ENCODE assay signal across 8 cellular contexts in genomic region chr17:76382305-76382802, GRCh38. TPM values are rescaled to one million over a fixed set of nuclear protein-coding genes. Genes with fewer than 3 reads are reported as not detected.
A peak's percentile ranks its signal among the peaks of the same experiment; 100 is the strongest.
DNase-seq lines count a peak whose midpoint lies in the region; ATAC-seq and TF ChIP-seq lines count a peak whose summit lies in the region.

No MANE protein-coding gene starts in this region.

- no peaks in the 10 kb centered on the region for H3K36me3 ChIP-seq in OCI-LY7 (ENCODE audit: insufficient read depth, low read length)
- H3K36me3 ChIP-seq in upper lobe of left lung: peaks cover 0 to 9% (median 0%) of the 10 kb centered on the region in 4 donors

- no peaks in the 10 kb centered on the region for H3K9me2 ChIP-seq in OCI-LY7 (ENCODE audit: insufficient read depth, low read length)

- H3K9me3 ChIP-seq in OCI-LY7 (ENCODE audit: low read length) (no peaks in the 10 kb centered on the region), upper lobe of left lung (no peaks in the 10 kb centered on the region)

- peak overlapping the region; percentile 97; the same call in 1 of the 2 replicates for H3K4me2 ChIP-seq in OCI-LY7 (ENCODE audit: low read length)

- H3K27ac ChIP-seq in OCI-LY7 (ENCODE audit: low read depth, low read length, poor library complexity, severe bottlenecking): no peak overlapping the region
- H3K27ac ChIP-seq in upper lobe of left lung: peak overlapping the region; percentile 82 to 91 (median 88)

- no peak for TF ChIP-seq EP300 in upper lobe of left lung (IDR thresholded peaks at IDR 0.05)

- no TSS peak for BruUV-seq in OCI-LY7 (replicated peaks; lab: Mats Ljungman, UMichigan)

- H3K27me3 Mint-ChIP-seq in mesothelial cell of epicardium (ENCODE audit: low read depth): peaks cover 30% of the 10 kb centered on the region

- 6 to 13% methylated on average over 10 to 21 of the region's 21 CpGs for WGBS in upper lobe of left lung, 2 donors

- no peak for ATAC-seq in upper lobe of left lung (ENCODE audit: low FRiP score in 2 of 2)
- ATAC-seq in GM19395 (IDR thresholded peaks at IDR 0.05; ENCODE audit: unreplicated experiment): no peak
- ATAC-seq in HG03565 (IDR thresholded peaks at IDR 0.05; ENCODE audit: unreplicated experiment): no peak

- H3K9me3 Mint-ChIP-seq in mesothelial cell of epicardium: peaks cover 3% of the 10 kb centered on the region

- no peaks in the 10 kb centered on the region for H3K36me3 Mint-ChIP-seq in mesothelial cell of epicardium

- no peak overlapping the region for H2AFZ ChIP-seq in OCI-LY7 (ENCODE audit: low read length)

- CTCF ChIA-PET in OCI-LY7 (lab: Charles Lee; ENCODE audit: unreplicated experiment): no interaction called here

- peak overlapping the region; percentile 79 for H3K4me3 Mint-ChIP-seq in mesothelial cell of epicardium

- no peak overlapping the region for H3K27ac Mint-ChIP-seq in mesothelial cell of epicardium

- POLR2A ChIA-PET in OCI-LY7 (lab: Charles Lee): interaction anchor here (0.5 kb wide), 1 partner anchor 57 kb away, joined by 3 read pairs; no protein-coding TSS in a partner anchor

- DNase-seq in AG10803 (ENCODE audit: low read depth) (peak; percentile 53), OCI-LY7 (ENCODE audit: low spot score) (no peak), dermis blood vessel endothelial cell (peak; percentile 47), mesothelial cell of epicardium (ENCODE audit: low spot score in 2 of 2, unreplicated experiment in 2 of 2) (peak in 1 of 2 experiments; percentile 48), upper lobe of left lung (peak in 1 of 2 donors; percentile 86), UCSD-AML1 (lab: John Stamatoyannopoulos, UW; ENCODE audit: unreplicated experiment) (no peak)

- H3K4me1 ChIP-seq in OCI-LY7 (ENCODE audit: insufficient read depth, low read length, poor library complexity, severe bottlenecking) (peaks cover 29% of the 10 kb centered on the region), upper lobe of left lung (peaks cover 26 to 66% (median 44%) of the 10 kb centered on the region in 4 donors)

- no peaks in the 10 kb centered on the region for H3K79me2 ChIP-seq in OCI-LY7 (ENCODE audit: insufficient read depth, low read depth, low read length)

- intact Hi-C loops in OCI-LY7 (cut with micrococcal nuclease; ENCODE audit: unreplicated experiment): no loop called here

- no peaks in the 10 kb centered on the region for H4K20me1 ChIP-seq in OCI-LY7 (ENCODE audit: insufficient read depth, low read length)

- TF ChIP-seq CTCF in AG10803 (conservative IDR thresholded peaks at IDR 0.05; ENCODE audit: low read length) (no peak), OCI-LY7 (conservative IDR thresholded peaks at IDR 0.05; ENCODE audit: low read length) (no peak), mesothelial cell of epicardium (IDR thresholded peaks at IDR 0.05; ENCODE audit: unreplicated experiment) (no peak), upper lobe of left lung (IDR thresholded peaks at IDR 0.05) (no peak)

- TF ChIP-seq POLR2A in upper lobe of left lung (IDR thresholded peaks at IDR 0.05): no peak

- no peaks in the 10 kb centered on the region for H3K27me3 ChIP-seq in upper lobe of left lung

- H3K4me3 ChIP-seq in AG10803 (ENCODE audit: low read length) (peak overlapping the region; percentile 73), OCI-LY7 (ENCODE audit: low read depth, low read length, poor library complexity, severe bottlenecking) (no peak overlapping the region), upper lobe of left lung (peak overlapping the region; percentile 61 to 69 (median 66))

- H3K4me1 Mint-ChIP-seq in mesothelial cell of epicardium: peaks cover 13% of the 10 kb centered on the region

RNA-seq across cellular contexts. Expression of gene SPHK1, which starts 2.1 kb away (rescaled TPM):
- 0.28 and 0.36 TPM in 2 replicates for total RNA-seq in OCI-LY7 (2014; rRNA removed; shearing (Covaris generic))
- 0.22 and 0.78 TPM in 2 replicates for total RNA-seq in OCI-LY7 (2022)
- 259 and 272 TPM in 2 replicates for total RNA-seq in dermis blood vessel endothelial cell
- 1.7 to 2.0 TPM (median 1.9 TPM) in 3 replicates for total RNA-seq in mesothelial cell of epicardium
- 10 to 100 TPM in 3 of 6 donors, 1 to 10 TPM in 3; 5.5 to 16.6 (median 9.5) TPM for total RNA-seq in upper lobe of left lung

RNA-seq across cellular contexts. Expression of gene PRPSAP1, which starts 28.6 kb away (rescaled TPM):
- 52.6 and 53.3 TPM in 2 replicates for total RNA-seq in OCI-LY7 (2014; rRNA removed; shearing (Covaris generic))
- total RNA-seq in OCI-LY7 (2022): 111 and 130 TPM in 2 replicates
- 128 and 131 TPM in 2 replicates for total RNA-seq in dermis blood vessel endothelial cell
- total RNA-seq in mesothelial cell of epicardium: 51.3 to 57.7 TPM (median 57.6 TPM) in 3 replicates
- total RNA-seq in upper lobe of left lung: 100 to 1,000 TPM in 1 of 6 donors, 10 to 100 TPM in 5; 37.3 to 172 (median 59.2) TPM

Comparison
In these comparisons a context has a peak if more than half of its experiments do, and no peak if none do; other contexts are left out.
1. DNase-seq: peak in AG10803 (single experiment) and dermis blood vessel endothelial cell (single experiment); none in OCI-LY7 (single experiment) and UCSD-AML1 (single experiment).
2. RNA of gene SPHK1, which starts 2.1 kb away (total RNA-seq): 259 to 272 TPM in dermis blood vessel endothelial cell; 5.5 to 16.6 TPM in upper lobe of left lung, 1.7 to 2.0 TPM in mesothelial cell of epicardium and 0.22 to 0.78 TPM in OCI-LY7; every median in the first group is over 10 times any median in the second.